Comparison of ENCODE assay signal across 36 cellular contexts in the genomic region with DNA sequence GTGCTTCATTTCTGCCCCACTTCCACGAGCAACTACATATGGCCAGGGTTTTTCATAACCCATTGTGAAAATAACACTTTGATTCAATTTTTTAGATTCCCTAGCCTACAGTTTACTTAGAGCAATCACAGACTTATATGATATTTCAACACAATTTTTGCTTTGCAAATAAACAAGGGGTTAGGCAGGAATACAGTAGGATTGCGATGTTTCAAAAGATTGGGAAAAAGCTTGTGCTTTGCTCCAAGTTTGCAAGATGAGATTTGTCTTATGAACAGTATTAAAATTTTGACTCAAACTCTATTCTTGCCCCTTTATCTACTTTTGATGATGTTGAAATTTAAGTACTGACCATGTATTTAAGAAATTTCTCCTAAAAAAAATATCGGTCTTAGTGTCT.
"Had no signal": no experiment of that assay in that cellular context is flagged by ENCODE, and none has a peak within 500 bp of the region (broad histone marks: within the 10 kb centered on the region; RNA-seq: fewer than 3 reads in every experiment).

No MANE protein-coding gene starts in this region.

- DNase-seq: Karpas-422, Kasumi-1, KG1, MG63, MM.1S, MV-4-11, NCI-H1048, NCI-H1092, NCI-H1092 treated with DMSO at 0.1 percent for 48 hours, NCI-H1105, NCI-H1105 treated with DMSO at 0.1 percent for 48 hours, NCI-H1417, NCI-H1417 treated with DMSO at 0.1 percent for 48 hours, NCI-H1436, NCI-H1436 treated with DMSO at 0.1 percent for 48 hours, NCI-H146, NCI-H1694, NCI-H1694 treated with DMSO at 0.1 percent for 48 hours, NCI-H187, NCI-H187 treated with DMSO at 0.1 percent for 48 hours, NCI-H1930, NCI-H2029, NCI-H2029 treated with DMSO at 0.1 percent for 48 hours, NCI-H2081, NCI-H2081 treated with DMSO at 0.1 percent for 48 hours, NCI-H2107, NCI-H2171, NCI-H2171 treated with DMSO at 0.1 percent for 48 hours, NCI-H2227 treated with DMSO at 0.1 percent for 48 hours, NCI-H226, NCI-H345, NCI-H446, NCI-H446 treated with DMSO at 0.1 percent for 48 hours, NCI-H510A, NCI-H510A treated with DMSO at 0.1 percent for 48 hours had no signal

- H3K4me3 ChIP-seq: MG63 had no signal

- H3K9ac ChIP-seq: KMS-11 had no signal

- H3K36me3 ChIP-seq: MG63 had no signal

- H3K9me3 ChIP-seq: MG63 had no signal

- H3K27me3 ChIP-seq: MG63 had no signal
